7 cellular contexts compared by ENCODE assay signal in the genomic region with DNA sequence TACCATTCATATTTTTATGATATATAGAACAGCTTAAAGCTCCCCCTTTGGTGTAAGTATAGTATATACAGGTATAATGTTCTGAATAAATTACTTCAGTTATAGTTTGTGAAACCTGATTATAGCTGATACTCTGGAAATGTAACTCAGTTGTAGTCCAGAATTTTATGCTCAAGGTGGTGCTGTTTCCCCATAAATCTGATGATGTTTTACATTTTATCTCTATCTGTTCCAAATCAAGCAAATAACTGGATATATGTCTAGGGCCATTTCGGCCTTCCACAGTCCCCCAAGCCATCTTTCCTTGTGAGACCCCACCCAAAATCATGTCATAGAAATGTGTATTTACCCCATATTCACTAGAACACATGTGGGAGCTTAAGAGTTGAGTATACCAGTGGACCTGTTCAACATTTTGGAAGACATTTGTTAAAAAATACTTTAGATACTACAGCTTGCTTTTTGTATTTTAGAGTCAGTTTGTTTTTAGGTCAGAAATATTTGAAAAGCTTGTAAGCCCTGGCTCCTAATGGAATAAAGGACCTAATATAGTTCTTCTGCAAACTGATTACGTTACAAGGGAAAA.
DNase-seq lines count a peak whose midpoint lies in the region; ATAC-seq and TF ChIP-seq lines count a peak whose summit lies in the region.

No MANE protein-coding gene starts in this region.

- no peaks in the 10 kb centered on the region for H3K9me3 ChIP-seq in WERI-Rb-1 (ENCODE audit: severe bottlenecking)

- in situ Hi-C loops in G401 (cut with HindIII; ENCODE audit: low sequenced_read_pairs), result no loop called here

- H3K36me3 ChIP-seq in WERI-Rb-1, result no peaks in the 10 kb centered on the region

- ATAC-seq in HG03432 (IDR thresholded peaks at IDR 0.05; ENCODE audit: unreplicated experiment), result no peak

- TF ChIP-seq CTCF in WERI-Rb-1 (IDR thresholded peaks at IDR 0.05; ENCODE audit: low read depth, low read length), result 0 out of 2 replicates have a peak, but pooled peaks have one; percentile 20

- DNase-seq in G401 (ENCODE audit: low spot score) (peak; percentile 68), Kasumi-1 (lab: John Stamatoyannopoulos, UW) (peak; percentile 55 to 67), WERI-Rb-1 (no peak), germinal center (ENCODE audit: low spot score) (peak; percentile 23), pulmonary artery endothelial cell (ENCODE audit: low read depth, low spot score) (peak; percentile 27), NCI-H128 (lab: John Stamatoyannopoulos, UW; ENCODE audit: unreplicated experiment) (no peak)

- no peak overlapping the region for H3K4me3 ChIP-seq in WERI-Rb-1 (ENCODE audit: low read depth, low read length)

- no peak overlapping the region for H3K27ac ChIP-seq in WERI-Rb-1

- no peaks in the 10 kb centered on the region for H3K27me3 ChIP-seq in WERI-Rb-1 (ENCODE audit: insufficient read depth, low read depth, severe bottlenecking)

Comparison
In these comparisons a context has a peak if more than half of its experiments do, and no peak if none do; other contexts are left out.
1. DNase-seq: peak in G401 (single experiment), Kasumi-1 (2 of 2), germinal center (single experiment) and pulmonary artery endothelial cell (single experiment); none in WERI-Rb-1 (single experiment) and NCI-H128 (single experiment).